Comparison of ENCODE assay signal across 8 cellular contexts in genomic region chr13:92806215-92806614, GRCh38.
A peak's percentile ranks its signal among the peaks of the same experiment; 100 is the strongest.
DNase-seq lines count a peak whose midpoint lies in the region; ATAC-seq and TF ChIP-seq lines count a peak whose summit lies in the region.

No MANE protein-coding gene starts in this region.

- H3K4me3 ChIP-seq in fibroblast of pulmonary artery (replicated peaks; ENCODE audit: low read depth, low read length) = peak overlapping the region; percentile 34

- no peak for TF ChIP-seq CTCF in fibroblast of pulmonary artery (IDR thresholded peaks at IDR 0.05; ENCODE audit: low read length, missing control alignments)

- ATAC-seq in GM19452 (IDR thresholded peaks at IDR 0.05; ENCODE audit: unreplicated experiment) = no peak

- DNase-seq in NOMO-1 treated with DMSO at 0.1 percent for 48 hours (lab: John Stamatoyannopoulos, UW; ENCODE audit: unreplicated experiment) (peak; percentile 11), NOMO-1 treated with dmso at 0.1 percent for 144 hours (lab: John Stamatoyannopoulos, UW; ENCODE audit: unreplicated experiment) (no peak), OCI-M1 (lab: John Stamatoyannopoulos, UW) (peak; percentile 91), fibroblast of pulmonary artery (ENCODE audit: low read depth) (peak; percentile 10), mesenteric fat pad (ENCODE audit: low spot score) (no peak), NCI-H1105 (lab: John Stamatoyannopoulos, UW) (no peak)

- H3K27ac ChIP-seq in temporal lobe (ENCODE audit: low read depth, low read length) = peak overlapping the region; percentile 17

Comparison
In these comparisons a context has a peak if more than half of its experiments do, and no peak if none do; other contexts are left out.
1. DNase-seq: peak in NOMO-1 treated with DMSO at 0.1 percent for 48 hours (single experiment), OCI-M1 (single experiment) and fibroblast of pulmonary artery (single experiment); none in NOMO-1 treated with dmso at 0.1 percent for 144 hours (single experiment), mesenteric fat pad (single experiment) and NCI-H1105 (single experiment).